In the genomic region with DNA sequence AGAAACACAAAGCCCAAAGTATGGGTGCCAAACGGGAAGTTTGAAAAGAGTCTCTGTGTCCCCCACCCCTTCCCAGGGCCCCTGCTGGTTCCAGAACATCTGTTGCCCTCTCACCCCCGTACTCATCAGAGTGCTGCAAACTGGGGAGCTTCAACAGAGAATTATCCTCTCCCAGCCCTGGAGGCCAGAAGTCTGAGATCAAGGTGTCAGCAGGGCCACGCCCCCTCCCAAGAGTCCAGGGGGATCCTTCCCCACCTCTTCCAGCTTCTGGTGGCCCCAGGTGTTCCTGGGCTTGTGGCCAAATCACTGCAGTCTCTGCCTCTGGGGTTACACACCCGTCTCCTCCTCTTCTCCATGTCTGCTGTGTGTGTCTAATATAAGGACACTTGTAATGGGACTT, we compare ENCODE assay signal across 1 cellular context.
TF ChIP-seq lines count a peak whose summit lies in the region.

No MANE protein-coding gene starts in this region.

TF ChIP-seq in SK-N-SH treated with all-trans-retinoic acid at 6 μM for 48 hours, 23 proteins besides CTCF, POLR2A, EP300 and RAD21 (continued from another document):
- TF ChIP-seq POU6F1 (CRISPR knock-in tag; IDR thresholded peaks at IDR 0.05; ENCODE audit: borderline replicate concordance, low read depth) (no peak), TOX (CRISPR knock-in tag; IDR thresholded peaks at IDR 0.05; ENCODE audit: borderline replicate concordance) (no peak), OSR1 (CRISPR knock-in tag; IDR thresholded peaks at IDR 0.05) (no peak), GLIS3 (CRISPR knock-in tag; IDR thresholded peaks at IDR 0.05) (no peak)
